ENCODE assay signal across 19 cellular contexts in the genomic region with DNA sequence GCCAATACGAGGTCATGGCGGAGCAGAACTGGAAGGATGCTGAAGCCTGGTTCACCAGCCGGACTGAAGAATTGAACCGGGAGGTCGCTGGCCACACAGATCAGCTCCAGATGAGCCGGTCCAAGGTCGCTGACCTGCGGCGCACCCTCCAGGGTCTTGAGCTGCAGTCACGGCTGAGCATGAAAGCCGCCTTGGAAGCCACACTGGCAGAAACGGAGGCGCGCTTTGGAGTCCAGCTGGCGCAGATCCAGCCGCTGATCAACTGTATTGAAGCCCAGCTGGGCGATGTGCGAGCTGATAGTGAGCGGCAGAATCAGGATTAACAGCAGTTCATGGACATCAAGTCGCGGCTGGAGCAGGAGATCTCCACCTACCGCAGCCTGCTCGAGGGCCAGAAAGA.
"Had no signal": no experiment of that assay in that cellular context is flagged by ENCODE, and none has a peak within 500 bp of the region (broad histone marks: within the 10 kb centered on the region; RNA-seq: fewer than 3 reads in every experiment).

No MANE protein-coding gene starts in this region.

- H3K9me3 ChIP-seq: Peyer's patch had no signal

- H3K4me1 ChIP-seq: Peyer's patch had no signal

- H3K4me3 ChIP-seq: Peyer's patch had no signal

- H3K36me3 ChIP-seq: Peyer's patch had no signal

- DNase-seq: activated CD4-positive, alpha-beta T cell treated with anti-CD3 and anti-CD28 coated beads, Interleukin-2, amount 10 ng/mL, durations not matched to agents 24 days and 14 days; activated CD4-positive, alpha-beta T cell treated with anti-CD3 and anti-CD28 coated beads, Interleukin-2, amount 50 U/mL, for 4 hours; activated CD8-positive, alpha-beta T cell treated with anti-CD3 and anti-CD28 coated beads for 36 hours; activated gamma-delta T cell; activated naive CD4-positive, alpha-beta T cell treated with Interleukin-2 at 50 U/mL for 16 hours; activated naive CD8-positive, alpha-beta T cell treated with anti-CD3 and anti-CD28 coated beads, Interleukin-2, amount 50 U/mL, for 24 hours; activated T-cell treated with anti-CD3 and anti-CD28 coated beads, Interleukin-2, amount 50 U/mL, for 24 hours; MM.1S; MV-4-11; NCI-H1092; NCI-H1436 treated with DMSO at 0.1 percent for 48 hours; NCI-H1694 treated with DMSO at 0.1 percent for 48 hours; NCI-H2029; NCI-H345; NCI-H524 treated with DMSO at 0.1 percent for 48 hours; PC-3; RPMI8226 had no signal

- ATAC-seq: activated CD8-positive, alpha-beta T cell treated with anti-CD3 and anti-CD28 coated beads for 36 hours; activated naive CD8-positive, alpha-beta T cell treated with anti-CD3 and anti-CD28 coated beads, Interleukin-2, amount 50 U/mL, for 24 hours; PC-3 had no signal

- H3K27me3 ChIP-seq: Peyer's patch had no signal

- H3K27ac ChIP-seq: KMS-11, Peyer's patch had no signal
